6 cellular contexts compared by ENCODE assay signal in the genomic region with DNA sequence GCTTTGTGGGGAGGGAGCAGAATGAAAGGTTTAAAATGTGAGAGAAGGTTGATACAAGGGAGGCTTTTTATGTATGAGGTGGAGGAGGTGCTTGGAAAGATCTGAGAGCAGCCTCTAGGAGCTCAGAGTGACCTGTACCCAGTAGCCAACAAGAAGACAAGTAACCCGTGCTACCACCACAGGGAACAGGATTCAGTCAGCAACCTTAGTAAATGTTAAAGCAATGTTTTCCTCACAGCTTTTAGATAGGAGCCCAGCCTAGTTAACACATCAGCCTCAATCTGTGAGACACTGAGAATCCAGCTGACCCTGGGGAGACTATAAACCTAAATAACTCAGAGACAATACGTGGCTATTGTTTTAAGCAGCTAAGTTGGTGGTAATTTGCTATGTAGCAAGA.
"Had no signal": no experiment of that assay in that cellular context is flagged by ENCODE, and none has a peak within 500 bp of the region (broad histone marks: within the 10 kb centered on the region; RNA-seq: fewer than 3 reads in every experiment).

No MANE protein-coding gene starts in this region.

- ATAC-seq: K562 had no signal

- H3K27me3 Mint-ChIP-seq: IgD-negative memory B cell had no signal

- DNase-seq: IMR-90, KBM-7 had no signal

- FAIRE-seq: HTR-8/SVneo, K562 had no signal

- H3K27ac Mint-ChIP-seq: IgD-negative memory B cell had no signal

- H3K27ac ChIP-seq: HL-60 had no signal

- H3K4me3 Mint-ChIP-seq: IgD-negative memory B cell had no signal

- H3K4me3 ChIP-seq: K562 had no signal
